In the genomic region with DNA sequence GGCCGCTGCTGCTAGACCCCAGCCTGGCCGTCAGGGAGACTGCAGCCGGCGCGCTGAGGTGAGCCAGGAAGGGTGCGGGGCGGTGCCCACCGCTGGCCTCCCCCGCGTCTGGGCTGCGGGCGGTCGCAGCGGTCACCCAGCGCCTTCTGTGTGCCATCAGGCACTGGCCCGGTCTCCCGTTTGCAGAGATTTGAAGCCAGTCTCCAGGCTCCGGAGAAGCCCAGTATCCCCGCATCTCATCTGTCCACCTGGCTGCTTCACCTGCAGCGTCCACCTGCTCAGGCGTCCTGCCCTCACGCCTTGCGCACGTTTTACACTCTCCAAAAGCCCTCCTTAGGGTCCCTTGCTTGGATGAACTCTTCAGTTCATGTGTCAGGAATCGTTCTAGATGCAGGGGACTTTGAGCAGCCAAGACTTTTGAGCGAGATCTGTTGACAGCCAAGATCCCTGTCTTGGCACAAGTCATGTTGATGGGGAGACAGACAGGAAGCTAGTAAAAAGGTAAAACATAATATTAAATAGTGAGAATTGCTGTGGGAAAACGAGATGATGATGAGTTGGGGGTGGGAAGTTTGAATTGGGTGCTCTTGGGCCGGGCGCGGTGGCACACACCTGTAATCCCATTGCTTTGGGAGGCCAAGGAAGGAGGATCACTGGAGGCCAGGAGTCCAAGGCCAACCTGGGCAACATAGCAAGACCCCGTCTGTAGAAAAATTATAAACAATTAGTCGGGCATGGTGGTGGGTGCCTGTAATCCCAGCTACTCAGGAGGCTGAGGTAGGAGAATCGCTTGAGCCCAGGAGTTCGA, we compare ENCODE assay signal across 8 cellular contexts. TPM values are rescaled to one million over a fixed set of nuclear protein-coding genes. Genes with fewer than 3 reads are reported as not detected.
A peak's percentile ranks its signal among the peaks of the same experiment; 100 is the strongest.
DNase-seq lines count a peak whose midpoint lies in the region; ATAC-seq lines count a peak whose summit lies in the region.

No MANE protein-coding gene starts in this region.

- H3K4me3 Mint-ChIP-seq in natural killer cell treated with Interleukin-12 subunit alpha and Interleukin-12 subunit beta and Interleukin-15 and Interleukin-18, amount 100 ng/mL, for 72 hours: peak overlapping the region; percentile 92

- no peak for DNase-seq in Jurkat, Clone E6-1 (ENCODE audit: low read depth, low spot score)
- DNase-seq in natural killer cell treated with Interleukin-12 subunit alpha and Interleukin-12 subunit beta and Interleukin-15 and Interleukin-18, amount 100 ng/mL, for 72 hours (ENCODE audit: low spot score): no peak
- no peak for DNase-seq in cerebellar nuclear complex (lab: John Stamatoyannopoulos, UW)
- no peak for DNase-seq in stimulated activated CD4-positive, alpha-beta T cell treated with anti-CD3 and anti-CD28 coated beads, Interleukin-4, amount 100 ng/mL, for 24 hours
- DNase-seq in NOMO-1 (lab: John Stamatoyannopoulos, UW; ENCODE audit: unreplicated experiment in 2 of 2): no peak
- no peak for DNase-seq in DMS53 (lab: John Stamatoyannopoulos, UW)

- H3K4me3 ChIP-seq in BLaER1: peak overlapping the region; percentile 91
- H3K4me3 ChIP-seq in Jurkat, Clone E6-1 (ENCODE audit: low read length): peak overlapping the region; percentile 89

- H3K27ac Mint-ChIP-seq in natural killer cell treated with Interleukin-12 subunit alpha and Interleukin-12 subunit beta and Interleukin-15 and Interleukin-18, amount 100 ng/mL, for 72 hours: peak overlapping the region; percentile 63 to 75

- H4K20me1 ChIP-seq in BLaER1: peaks cover 51% of the 10 kb centered on the region

- H3K9ac ChIP-seq in BLaER1: peak overlapping the region; percentile 92

- H3K27me3 ChIP-seq in BLaER1: no peaks in the 10 kb centered on the region

- H3K4me1 Mint-ChIP-seq in natural killer cell treated with Interleukin-12 subunit alpha and Interleukin-12 subunit beta and Interleukin-15 and Interleukin-18, amount 100 ng/mL, for 72 hours (ENCODE audit: low read depth in 2 of 2): peaks cover 34 to 45% of the 10 kb centered on the region in 2 donors

- peak overlapping the region; percentile 93 for H3K4me2 ChIP-seq in BLaER1

- H3K36me3 ChIP-seq in BLaER1: peaks cover 35% of the 10 kb centered on the region

- H3K9me3 Mint-ChIP-seq in natural killer cell treated with Interleukin-12 subunit alpha and Interleukin-12 subunit beta and Interleukin-15 and Interleukin-18, amount 100 ng/mL, for 72 hours: no peaks in the 10 kb centered on the region

- H3K36me3 Mint-ChIP-seq in natural killer cell treated with Interleukin-12 subunit alpha and Interleukin-12 subunit beta and Interleukin-15 and Interleukin-18, amount 100 ng/mL, for 72 hours: peaks cover 6% of the 10 kb centered on the region

- no peaks in the 10 kb centered on the region for H3K9me3 ChIP-seq in BLaER1

- peaks cover 24% of the 10 kb centered on the region for H3K4me1 ChIP-seq in BLaER1

- H3K27ac ChIP-seq in BLaER1 (peak overlapping the region; percentile 94), cingulate gyrus (ENCODE audit: low read depth, low read length) (peak overlapping the region; percentile 41)

- no peaks in the 10 kb centered on the region for H3K27me3 Mint-ChIP-seq in natural killer cell treated with Interleukin-12 subunit alpha and Interleukin-12 subunit beta and Interleukin-15 and Interleukin-18, amount 100 ng/mL, for 72 hours

- no peak for ATAC-seq in natural killer cell treated with Interleukin-12 subunit alpha and Interleukin-12 subunit beta and Interleukin-15 and Interleukin-18, amount 100 ng/mL, for 72 hours

RNA-seq across cellular contexts. Expression of a gene that starts 0.9 kb away (rescaled TPM):
- 32.6 TPM for polyA plus RNA-seq in Jurkat, Clone E6-1 (2012; ENCODE audit: insufficient read depth, insufficient read length)
- total RNA-seq in natural killer cell treated with Interleukin-12 subunit alpha and Interleukin-12 subunit beta and Interleukin-15 and Interleukin-18, amount 100 ng/mL, for 72 hours: 10 to 100 TPM; 25.4 to 46.6 TPM

RNA-seq across cellular contexts. Expression of a gene that starts 41.7 kb away (rescaled TPM):
- polyA plus RNA-seq in Jurkat, Clone E6-1 (2012; ENCODE audit: insufficient read depth, insufficient read length): 15.0 TPM
- total RNA-seq in natural killer cell treated with Interleukin-12 subunit alpha and Interleukin-12 subunit beta and Interleukin-15 and Interleukin-18, amount 100 ng/mL, for 72 hours: 10 to 100 TPM; 22.1 to 26.6 TPM
